ENCODE assay signal across 2 cellular contexts in genomic region chr3:150248116-150248864, GRCh38.
TF ChIP-seq lines count a peak whose summit lies in the region.

No MANE protein-coding gene starts in this region.

TF ChIP-seq in GM23338, 12 proteins besides CTCF, POLR2A, EP300 and RAD21 (continued from another document):
- TF ChIP-seq ZNF462 (CRISPR knock-in tag; IDR thresholded peaks at IDR 0.05): no peak
- TF ChIP-seq REST (IDR thresholded peaks at IDR 0.05; ENCODE audit: unreplicated experiment): no peak
- TF ChIP-seq ZNF114 (CRISPR knock-in tag; IDR thresholded peaks at IDR 0.05): no peak
- TF ChIP-seq EZH2phosphoT487 (IDR thresholded peaks at IDR 0.05; ENCODE audit: unreplicated experiment): no peak
TF ChIP-seq in GM23338: peak in this region for 0.

TF ChIP-seq in HepG2, 621 proteins besides CTCF, POLR2A, EP300 and RAD21 (continued from another document):
- TF ChIP-seq RERE (CRISPR knock-in tag; IDR thresholded peaks at IDR 0.05; ENCODE audit: low read depth) (no peak), ZNF431 (CRISPR knock-in tag; IDR thresholded peaks at IDR 0.05; ENCODE audit: borderline replicate concordance, low read depth) (no peak), ESRRA (CRISPR knock-in tag; IDR thresholded peaks at IDR 0.05; ENCODE audit: low read depth) (no peak), REXO4 (CRISPR knock-in tag; IDR thresholded peaks at IDR 0.05; ENCODE audit: borderline replicate concordance) (no peak), SNAPC4 (CRISPR knock-in tag; IDR thresholded peaks at IDR 0.05) (no peak), DZIP1 (CRISPR knock-in tag; IDR thresholded peaks at IDR 0.05) (no peak), ZNF414 (CRISPR knock-in tag; IDR thresholded peaks at IDR 0.05) (no peak), PHB2 (IDR thresholded peaks at IDR 0.05; ENCODE audit: partially characterized antibody) (no peak), ZNF180 (CRISPR knock-in tag; IDR thresholded peaks at IDR 0.05; ENCODE audit: borderline replicate concordance, low read depth) (no peak), ZNF780A (CRISPR knock-in tag; IDR thresholded peaks at IDR 0.05) (no peak), ZNF513 (CRISPR knock-in tag; conservative IDR thresholded peaks at IDR 0.05) (no peak), FIP1L1 (IDR thresholded peaks at IDR 0.05; ENCODE audit: borderline replicate concordance, insufficient read depth, low read depth, low read length) (no peak), ZNF570 (CRISPR knock-in tag; IDR thresholded peaks at IDR 0.05; ENCODE audit: borderline replicate concordance) (no peak)
